ENCODE assay signal across 2 cellular contexts in the genomic region with DNA sequence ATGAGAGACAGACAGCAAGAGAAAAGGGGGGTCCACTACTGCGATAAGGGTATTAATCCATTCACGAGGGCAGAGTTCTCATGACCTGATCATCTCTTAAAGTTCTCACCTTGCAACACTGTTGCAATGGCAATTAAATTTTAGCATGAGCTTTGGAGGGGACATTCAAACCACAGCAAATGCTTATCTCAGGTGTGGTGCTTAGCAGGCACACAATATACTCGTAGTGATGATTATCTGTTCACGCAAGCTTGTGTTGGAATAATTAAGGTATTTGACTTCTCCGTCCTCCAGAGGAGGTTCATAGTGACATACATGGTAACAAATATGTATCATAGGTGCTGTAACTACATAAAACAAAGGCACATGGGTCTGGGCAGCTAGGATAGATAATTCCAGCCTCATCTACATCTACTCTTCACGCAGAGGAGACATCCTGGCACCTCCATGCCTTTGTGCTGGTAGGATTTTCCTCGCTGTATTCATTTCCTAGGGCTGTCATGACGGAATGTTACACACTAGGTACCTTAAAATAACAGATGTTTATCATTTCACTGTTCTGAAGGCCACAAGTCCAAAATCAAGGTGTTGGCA.
TF ChIP-seq lines count a peak whose summit lies in the region.

No MANE protein-coding gene starts in this region.

TF ChIP-seq in HCT116, 20 proteins besides CTCF, POLR2A, EP300 and RAD21 (continued from another document):
- TF ChIP-seq, protein P1, sequence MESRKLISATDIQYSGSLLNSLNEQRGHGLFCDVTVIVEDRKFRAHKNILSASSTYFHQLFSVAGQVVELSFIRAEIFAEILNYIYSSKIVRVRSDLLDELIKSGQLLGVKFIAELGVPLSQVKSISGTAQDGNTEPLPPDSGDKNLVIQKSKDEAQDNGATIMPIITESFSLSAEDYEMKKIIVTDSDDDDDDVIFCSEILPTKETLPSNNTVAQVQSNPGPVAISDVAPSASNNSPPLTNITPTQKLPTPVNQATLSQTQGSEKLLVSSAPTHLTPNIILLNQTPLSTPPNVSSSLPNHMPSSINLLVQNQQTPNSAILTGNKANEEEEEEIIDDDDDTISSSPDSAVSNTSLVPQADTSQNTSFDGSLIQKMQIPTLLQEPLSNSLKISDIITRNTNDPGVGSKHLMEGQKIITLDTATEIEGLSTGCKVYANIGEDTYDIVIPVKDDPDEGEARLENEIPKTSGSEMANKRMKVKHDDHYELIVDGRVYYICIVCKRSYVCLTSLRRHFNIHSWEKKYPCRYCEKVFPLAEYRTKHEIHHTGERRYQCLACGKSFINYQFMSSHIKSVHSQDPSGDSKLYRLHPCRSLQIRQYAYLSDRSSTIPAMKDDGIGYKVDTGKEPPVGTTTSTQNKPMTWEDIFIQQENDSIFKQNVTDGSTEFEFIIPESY (IDR thresholded peaks at IDR 0.05; ENCODE audit: extremely low read depth, insufficient replicate concordance, low read length) = no peak

TF ChIP-seq in H1, 55 proteins besides CTCF, POLR2A, EP300 and RAD21 (continued from another document):
- TF ChIP-seq, protein P2, sequence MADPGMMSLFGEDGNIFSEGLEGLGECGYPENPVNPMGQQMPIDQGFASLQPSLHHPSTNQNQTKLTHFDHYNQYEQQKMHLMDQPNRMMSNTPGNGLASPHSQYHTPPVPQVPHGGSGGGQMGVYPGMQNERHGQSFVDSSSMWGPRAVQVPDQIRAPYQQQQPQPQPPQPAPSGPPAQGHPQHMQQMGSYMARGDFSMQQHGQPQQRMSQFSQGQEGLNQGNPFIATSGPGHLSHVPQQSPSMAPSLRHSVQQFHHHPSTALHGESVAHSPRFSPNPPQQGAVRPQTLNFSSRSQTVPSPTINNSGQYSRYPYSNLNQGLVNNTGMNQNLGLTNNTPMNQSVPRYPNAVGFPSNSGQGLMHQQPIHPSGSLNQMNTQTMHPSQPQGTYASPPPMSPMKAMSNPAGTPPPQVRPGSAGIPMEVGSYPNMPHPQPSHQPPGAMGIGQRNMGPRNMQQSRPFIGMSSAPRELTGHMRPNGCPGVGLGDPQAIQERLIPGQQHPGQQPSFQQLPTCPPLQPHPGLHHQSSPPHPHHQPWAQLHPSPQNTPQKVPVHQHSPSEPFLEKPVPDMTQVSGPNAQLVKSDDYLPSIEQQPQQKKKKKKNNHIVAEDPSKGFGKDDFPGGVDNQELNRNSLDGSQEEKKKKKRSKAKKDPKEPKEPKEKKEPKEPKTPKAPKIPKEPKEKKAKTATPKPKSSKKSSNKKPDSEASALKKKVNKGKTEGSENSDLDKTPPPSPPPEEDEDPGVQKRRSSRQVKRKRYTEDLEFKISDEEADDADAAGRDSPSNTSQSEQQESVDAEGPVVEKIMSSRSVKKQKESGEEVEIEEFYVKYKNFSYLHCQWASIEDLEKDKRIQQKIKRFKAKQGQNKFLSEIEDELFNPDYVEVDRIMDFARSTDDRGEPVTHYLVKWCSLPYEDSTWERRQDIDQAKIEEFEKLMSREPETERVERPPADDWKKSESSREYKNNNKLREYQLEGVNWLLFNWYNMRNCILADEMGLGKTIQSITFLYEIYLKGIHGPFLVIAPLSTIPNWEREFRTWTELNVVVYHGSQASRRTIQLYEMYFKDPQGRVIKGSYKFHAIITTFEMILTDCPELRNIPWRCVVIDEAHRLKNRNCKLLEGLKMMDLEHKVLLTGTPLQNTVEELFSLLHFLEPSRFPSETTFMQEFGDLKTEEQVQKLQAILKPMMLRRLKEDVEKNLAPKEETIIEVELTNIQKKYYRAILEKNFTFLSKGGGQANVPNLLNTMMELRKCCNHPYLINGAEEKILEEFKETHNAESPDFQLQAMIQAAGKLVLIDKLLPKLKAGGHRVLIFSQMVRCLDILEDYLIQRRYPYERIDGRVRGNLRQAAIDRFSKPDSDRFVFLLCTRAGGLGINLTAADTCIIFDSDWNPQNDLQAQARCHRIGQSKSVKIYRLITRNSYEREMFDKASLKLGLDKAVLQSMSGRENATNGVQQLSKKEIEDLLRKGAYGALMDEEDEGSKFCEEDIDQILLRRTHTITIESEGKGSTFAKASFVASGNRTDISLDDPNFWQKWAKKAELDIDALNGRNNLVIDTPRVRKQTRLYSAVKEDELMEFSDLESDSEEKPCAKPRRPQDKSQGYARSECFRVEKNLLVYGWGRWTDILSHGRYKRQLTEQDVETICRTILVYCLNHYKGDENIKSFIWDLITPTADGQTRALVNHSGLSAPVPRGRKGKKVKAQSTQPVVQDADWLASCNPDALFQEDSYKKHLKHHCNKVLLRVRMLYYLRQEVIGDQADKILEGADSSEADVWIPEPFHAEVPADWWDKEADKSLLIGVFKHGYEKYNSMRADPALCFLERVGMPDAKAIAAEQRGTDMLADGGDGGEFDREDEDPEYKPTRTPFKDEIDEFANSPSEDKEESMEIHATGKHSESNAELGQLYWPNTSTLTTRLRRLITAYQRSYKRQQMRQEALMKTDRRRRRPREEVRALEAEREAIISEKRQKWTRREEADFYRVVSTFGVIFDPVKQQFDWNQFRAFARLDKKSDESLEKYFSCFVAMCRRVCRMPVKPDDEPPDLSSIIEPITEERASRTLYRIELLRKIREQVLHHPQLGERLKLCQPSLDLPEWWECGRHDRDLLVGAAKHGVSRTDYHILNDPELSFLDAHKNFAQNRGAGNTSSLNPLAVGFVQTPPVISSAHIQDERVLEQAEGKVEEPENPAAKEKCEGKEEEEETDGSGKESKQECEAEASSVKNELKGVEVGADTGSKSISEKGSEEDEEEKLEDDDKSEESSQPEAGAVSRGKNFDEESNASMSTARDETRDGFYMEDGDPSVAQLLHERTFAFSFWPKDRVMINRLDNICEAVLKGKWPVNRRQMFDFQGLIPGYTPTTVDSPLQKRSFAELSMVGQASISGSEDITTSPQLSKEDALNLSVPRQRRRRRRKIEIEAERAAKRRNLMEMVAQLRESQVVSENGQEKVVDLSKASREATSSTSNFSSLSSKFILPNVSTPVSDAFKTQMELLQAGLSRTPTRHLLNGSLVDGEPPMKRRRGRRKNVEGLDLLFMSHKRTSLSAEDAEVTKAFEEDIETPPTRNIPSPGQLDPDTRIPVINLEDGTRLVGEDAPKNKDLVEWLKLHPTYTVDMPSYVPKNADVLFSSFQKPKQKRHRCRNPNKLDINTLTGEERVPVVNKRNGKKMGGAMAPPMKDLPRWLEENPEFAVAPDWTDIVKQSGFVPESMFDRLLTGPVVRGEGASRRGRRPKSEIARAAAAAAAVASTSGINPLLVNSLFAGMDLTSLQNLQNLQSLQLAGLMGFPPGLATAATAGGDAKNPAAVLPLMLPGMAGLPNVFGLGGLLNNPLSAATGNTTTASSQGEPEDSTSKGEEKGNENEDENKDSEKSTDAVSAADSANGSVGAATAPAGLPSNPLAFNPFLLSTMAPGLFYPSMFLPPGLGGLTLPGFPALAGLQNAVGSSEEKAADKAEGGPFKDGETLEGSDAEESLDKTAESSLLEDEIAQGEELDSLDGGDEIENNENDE (IDR thresholded peaks at IDR 0.05; ENCODE audit: insufficient replicate concordance, low read length) = no peak
- TF ChIP-seq RBBP5 (IDR thresholded peaks at IDR 0.05; ENCODE audit: borderline replicate concordance, low read depth, low read length) (no peak), TEAD4 (IDR thresholded peaks at IDR 0.05; ENCODE audit: low read depth, low read length) (no peak), SP2 (IDR thresholded peaks at IDR 0.05; ENCODE audit: low read length) (no peak)
